19 cellular contexts compared by ENCODE assay signal in the genomic region with DNA sequence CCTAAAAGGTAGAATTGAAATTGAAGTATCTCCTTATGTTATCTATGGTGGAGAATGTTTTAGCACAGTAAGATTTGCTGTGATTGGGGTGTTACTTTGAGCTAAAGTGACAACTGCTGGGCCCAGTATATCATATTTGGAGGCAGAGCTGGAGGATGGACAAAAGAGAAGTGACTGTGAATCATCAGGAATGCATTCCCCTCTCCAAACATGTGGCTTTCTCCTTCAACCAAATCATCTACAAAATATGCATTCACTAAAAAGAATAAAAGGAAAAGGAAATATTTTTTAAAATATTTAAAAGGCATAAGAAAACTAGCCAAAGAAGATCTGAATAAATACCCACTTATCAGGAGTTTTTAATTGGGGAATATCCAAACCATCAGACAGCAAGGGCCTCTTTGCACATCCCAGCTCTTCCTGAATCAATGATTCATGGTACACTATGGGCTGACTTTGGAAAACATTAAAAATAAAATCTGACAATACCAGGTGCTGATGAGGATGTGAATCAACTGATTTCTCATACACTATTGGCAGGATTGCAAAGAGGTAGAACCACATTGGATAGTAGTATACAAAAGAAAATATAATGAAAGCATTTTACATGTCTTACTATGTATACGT.
DNase-seq lines count a peak whose midpoint lies in the region; ATAC-seq and TF ChIP-seq lines count a peak whose summit lies in the region.
"Had no signal": no experiment of that assay in that cellular context is flagged by ENCODE, and none has a peak within 500 bp of the region (broad histone marks: within the 10 kb centered on the region; RNA-seq: fewer than 3 reads in every experiment).

No MANE protein-coding gene starts in this region.

- POLR2A ChIA-PET in PC-3 (lab: Charles Lee; ENCODE audit: unreplicated experiment): no interaction called here

- peak; percentile 95 for ATAC-seq in PC-3
- ATAC-seq: gastroesophageal sphincter, GM12878, HepG2 had no signal

- H3F3A ChIP-seq in PC-3 (ENCODE audit: low read length, unreplicated experiment): no peaks in the 10 kb centered on the region

- H3K27ac ChIP-seq in PC-3 (ENCODE audit: low read length): no peak overlapping the region
- H3K27ac ChIP-seq: BLaER1, gastroesophageal sphincter had no signal

- peaks cover 15% of the 10 kb centered on the region for H3K4me1 ChIP-seq in PC-3 (ENCODE audit: insufficient read depth, low read length)
- H3K4me1 ChIP-seq: gastroesophageal sphincter had no signal

- H3K36me3 ChIP-seq in PC-3 (ENCODE audit: low read depth, low read length): no peaks in the 10 kb centered on the region
- H3K36me3 ChIP-seq: BLaER1, gastroesophageal sphincter had no signal

- H3K9me3 ChIP-seq in PC-3 (ENCODE audit: low read length): no peaks in the 10 kb centered on the region
- H3K9me3 ChIP-seq: gastroesophageal sphincter had no signal

- no peak overlapping the region for H2AFZ ChIP-seq in PC-3 (ENCODE audit: low read length)

- no peaks in the 10 kb centered on the region for H3K27me3 ChIP-seq in PC-3 (ENCODE audit: low read length)
- H3K27me3 ChIP-seq: BLaER1, gastroesophageal sphincter had no signal

- intact Hi-C loops in PC-3 (cut with micrococcal nuclease): no loop called here

- no peak overlapping the region for H3K4me3 ChIP-seq in PC-3 (ENCODE audit: low read length)
- no peak overlapping the region for H3K4me3 ChIP-seq in choroid plexus epithelial cell (ENCODE audit: low read depth, low read length)
- H3K4me3 ChIP-seq: BLaER1, gastroesophageal sphincter, GM12878 had no signal

- no peaks in the 10 kb centered on the region for H4K20me1 ChIP-seq in PC-3 (ENCODE audit: low read length)
- H4K20me1 ChIP-seq: BLaER1 had no signal

- no peak overlapping the region for H3K9ac ChIP-seq in PC-3 (ENCODE audit: low read length)
- H3K9ac ChIP-seq: BLaER1 had no signal

- CTCF ChIA-PET in PC-3 (lab: Charles Lee): no interaction called here

- 0 out of 2 replicates have a peak overlapping the region, but pooled peaks have one; percentile 20 for H3K4me2 ChIP-seq in PC-3 (ENCODE audit: low read length)
- H3K4me2 ChIP-seq: BLaER1 had no signal

- no peaks in the 10 kb centered on the region for H3K79me2 ChIP-seq in PC-3 (ENCODE audit: low read length)

- no TSS peak for BruUV-seq in PC-3 (replicated peaks; lab: Mats Ljungman, UMichigan)

- peak; percentile 39 for DNase-seq in COLO829 (ENCODE audit: low spot score)
- DNase-seq in PC-3: peak; percentile 59
- peak; percentile 67 for DNase-seq in choroid plexus epithelial cell (ENCODE audit: low read depth)
- peak; percentile 5 to 32 for DNase-seq in lung microvascular endothelial cell (ENCODE audit: low read depth in 2 of 2)
- no peak for DNase-seq in DMS114 treated with DMSO at 0.1 percent for 48 hours (lab: John Stamatoyannopoulos, UW; ENCODE audit: unreplicated experiment)
- no peak for DNase-seq in NCI-H345 treated with DMSO at 0.1 percent for 48 hours (lab: John Stamatoyannopoulos, UW; ENCODE audit: unreplicated experiment)
- no peak for DNase-seq in retina
- no peak for DNase-seq in HuH-7.5 (ENCODE audit: low spot score)
- DNase-seq: activated CD4-positive, alpha-beta T cell treated with anti-CD3 and anti-CD28 coated beads for 1 hour; cortex of kidney; DMS79 treated with DMSO at 0.1 percent for 48 hours; NCI-H1105 treated with DMSO at 0.1 percent for 48 hours; NCI-H524 treated with DMSO at 0.1 percent for 48 hours; OCI-M1; stimulated activated CD4-positive, alpha-beta T cell treated with anti-CD3 and anti-CD28 coated beads, Interleukin-2, amount 100 ng/mL, for 48 hours had no signal

- no peaks in the 10 kb centered on the region for H3K9me2 ChIP-seq in PC-3 (replicated peaks; ENCODE audit: low read length)

- no peak for TF ChIP-seq CTCF in PC-3 (conservative IDR thresholded peaks at IDR 0.05; ENCODE audit: low read depth, low read length)
- TF ChIP-seq CTCF in choroid plexus epithelial cell (conservative IDR thresholded peaks at IDR 0.05; ENCODE audit: low read depth, low read length): no peak

Comparison
In these comparisons a context has a peak if more than half of its experiments do, and no peak if none do; other contexts are left out.
1. DNase-seq: peak in COLO829 (single experiment), PC-3 (single experiment), choroid plexus epithelial cell (single experiment) and lung microvascular endothelial cell (2 of 2); none in DMS114 treated with DMSO at 0.1 percent for 48 hours (single experiment), NCI-H345 treated with DMSO at 0.1 percent for 48 hours (single experiment), retina (single experiment) and HuH-7.5 (single experiment).